In the genomic region with DNA sequence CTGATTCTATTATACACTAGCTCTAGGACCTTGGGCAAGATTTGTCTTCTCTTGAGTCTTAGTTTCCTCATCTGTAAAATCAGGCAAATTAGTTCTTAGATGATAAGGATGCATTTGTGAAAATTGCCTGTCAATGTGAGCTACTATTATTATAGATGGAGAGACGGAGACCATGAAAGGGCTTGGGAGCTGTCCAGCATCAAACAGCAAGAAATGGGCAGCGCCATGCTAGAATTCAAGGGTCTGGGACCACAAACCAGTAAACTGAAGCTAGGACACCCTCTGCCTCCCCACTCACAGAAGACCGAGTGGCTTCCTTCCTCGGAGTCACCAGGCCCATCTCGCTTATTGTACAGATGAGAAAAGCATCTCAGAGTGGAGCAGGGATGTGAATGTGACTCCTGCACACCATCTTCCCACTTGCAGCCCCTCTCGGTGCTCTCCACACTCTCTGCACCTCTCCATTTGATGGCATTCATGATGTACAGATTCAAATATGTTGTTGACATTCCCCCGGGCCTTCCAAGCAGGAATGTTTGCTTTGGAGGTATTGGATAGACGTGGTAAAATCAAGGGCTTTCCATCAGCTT, we compare ENCODE assay signal across 24 cellular contexts. TPM values are rescaled to one million over a fixed set of nuclear protein-coding genes. Genes with fewer than 3 reads are reported as not detected.
DNase-seq lines count a peak whose midpoint lies in the region; ATAC-seq and TF ChIP-seq lines count a peak whose summit lies in the region.
"Had no signal": no experiment of that assay in that cellular context is flagged by ENCODE, and none has a peak within 500 bp of the region (broad histone marks: within the 10 kb centered on the region; RNA-seq: fewer than 3 reads in every experiment).

No MANE protein-coding gene starts in this region.

- H3F3A ChIP-seq in GM23248 (ENCODE audit: insufficient read depth) = no peaks in the 10 kb centered on the region
- H3F3A ChIP-seq in PC-3 (ENCODE audit: low read length, unreplicated experiment) = no peaks in the 10 kb centered on the region

- POLR2A ChIA-PET in PC-3 (lab: Charles Lee; ENCODE audit: unreplicated experiment) = no interaction called here

- H3K36me3 ChIP-seq in GM23248 (ENCODE audit: low read depth) (no peaks in the 10 kb centered on the region), PC-3 (ENCODE audit: low read depth, low read length) (no peaks in the 10 kb centered on the region)

- no peak overlapping the region for H3K4me2 ChIP-seq in GM23248 (ENCODE audit: unreplicated experiment)
- H3K4me2 ChIP-seq in PC-3 (ENCODE audit: low read length) = no peak overlapping the region
- H3K4me2 ChIP-seq: KMS-11 had no signal

- CTCF ChIA-PET in PC-3 (lab: Charles Lee) = no interaction called here

- H4K20me1 ChIP-seq in GM23248 (ENCODE audit: insufficient read depth) (no peaks in the 10 kb centered on the region), PC-3 (ENCODE audit: low read length) (no peaks in the 10 kb centered on the region)

- ATAC-seq in GM21723 (IDR thresholded peaks at IDR 0.05; ENCODE audit: unreplicated experiment) (no peak), PC-3 (no peak)

- DNase-seq in GM23248 = peak; percentile 8
- DNase-seq in iPS-NIHi7 (ENCODE audit: extremely low spot score) = peak; percentile 24
- no peak for DNase-seq in A172 (ENCODE audit: low spot score)
- DNase-seq in NCI-H446 (lab: John Stamatoyannopoulos, UW) = no peak
- no peak for DNase-seq in PC-3
- DNase-seq: Caco-2; CD4-positive, alpha-beta T cell; DMS 273 treated with DMSO at 0.1 percent for 48 hours; DMS79 treated with DMSO at 0.1 percent for 48 hours; NCI-H1092 treated with DMSO at 0.1 percent for 48 hours; NCI-H146; NCI-H2029; NCI-H2227 treated with DMSO at 0.1 percent for 48 hours; NCI-H510A treated with DMSO at 0.1 percent for 48 hours; NCI-H774; OCI-M1; RPMI8226; SHP77 had no signal

- H3K9me3 ChIP-seq in GM23248 (ENCODE audit: low read depth) = no peaks in the 10 kb centered on the region
- no peaks in the 10 kb centered on the region for H3K9me3 ChIP-seq in PC-3 (ENCODE audit: low read length)
- H3K9me3 ChIP-seq: Caco-2 had no signal

- H3K9me2 ChIP-seq in GM23248 (ENCODE audit: insufficient read depth) = no peaks in the 10 kb centered on the region
- no peaks in the 10 kb centered on the region for H3K9me2 ChIP-seq in PC-3 (replicated peaks; ENCODE audit: low read length)

- no peak for TF ChIP-seq CTCF in 22Rv1 (IDR thresholded peaks at IDR 0.05)
- no peak for TF ChIP-seq CTCF in VCaP (conservative IDR thresholded peaks at IDR 0.05)
- no peak for TF ChIP-seq CTCF in PC-3 (conservative IDR thresholded peaks at IDR 0.05; ENCODE audit: low read depth, low read length)

- peak overlapping the region; percentile 95 for H3K27ac ChIP-seq in 22Rv1
- no peak overlapping the region for H3K27ac ChIP-seq in GM23248
- H3K27ac ChIP-seq in VCaP = peak overlapping the region; percentile 95
- H3K27ac ChIP-seq in PC-3 (ENCODE audit: low read length) = no peak overlapping the region
- H3K27ac ChIP-seq: KMS-11 had no signal

- no peaks in the 10 kb centered on the region for H3K79me2 ChIP-seq in GM23248 (ENCODE audit: insufficient read depth)
- no peaks in the 10 kb centered on the region for H3K79me2 ChIP-seq in PC-3 (ENCODE audit: low read length)

- intact Hi-C loops in PC-3 (cut with micrococcal nuclease) = no loop called here

- 14 to 16% methylated on average over 8 of the region's 8 CpGs for WGBS in GM23248 (ENCODE audit: low coverage in 1 of 2, low lambda C conversion rate in 2 of 2, missing lambda C conversion rate in 2 of 2), 2 experiments

- H3K9ac ChIP-seq in GM23248 (no peak overlapping the region), PC-3 (ENCODE audit: low read length) (no peak overlapping the region)
- H3K9ac ChIP-seq: KMS-11 had no signal

- no TSS peak for BruUV-seq in PC-3 (replicated peaks; lab: Mats Ljungman, UMichigan)

- H3K4me1 ChIP-seq in GM23248 (ENCODE audit: insufficient read depth) (no peaks in the 10 kb centered on the region), PC-3 (ENCODE audit: insufficient read depth, low read length) (no peaks in the 10 kb centered on the region)

- H3K27me3 ChIP-seq in GM23248 (replicated peaks; ENCODE audit: insufficient read depth) (peaks cover 15% of the 10 kb centered on the region), PC-3 (ENCODE audit: low read length) (peaks cover 52% of the 10 kb centered on the region)

- H3K4me3 ChIP-seq in GM23248 (no peak overlapping the region), PC-3 (ENCODE audit: low read length) (no peak overlapping the region)

- in situ Hi-C loops in GM23248 (cut with MboI) = no loop called here

- H2AFZ ChIP-seq in GM23248 (no peak overlapping the region), PC-3 (ENCODE audit: low read length) (no peak overlapping the region)

RNA-seq across cellular contexts. Expression of gene BPIFA3, which starts 24.1 kb away (rescaled TPM):
- not detected in 2 replicates for total RNA-seq in GM23248 (2014; rRNA removed; shearing (Covaris generic))
- not detected in 2 replicates for polyA plus RNA-seq in GM23248 (2016; fragmentation: Nextera tagmentation; extraction: Ambion mirVana)
- total RNA-seq in A172 (2014; rRNA removed; shearing (Covaris generic)) = not detected in 2 replicates
- not detected in 2 replicates for total RNA-seq in PC-3 (2014; rRNA removed)
- total RNA-seq: Caco-2; CD4-positive, alpha-beta T cell; H4 had no signal
- polyA plus RNA-seq: BJ had no signal

RNA-seq across cellular contexts. Expression of gene BPIFA2, which starts 25.0 kb away (rescaled TPM):
- total RNA-seq in GM23248 (2014; rRNA removed; shearing (Covaris generic)) = not detected in 2 replicates
- polyA plus RNA-seq in GM23248 (2016; fragmentation: Nextera tagmentation; extraction: Ambion mirVana) = not detected in 2 replicates
- total RNA-seq in A172 (2014; rRNA removed; shearing (Covaris generic)) = not detected in 2 replicates
- not detected in 2 replicates for total RNA-seq in PC-3 (2014; rRNA removed)
- total RNA-seq: Caco-2; CD4-positive, alpha-beta T cell; H4 had no signal
- polyA plus RNA-seq: BJ had no signal

RNA-seq across cellular contexts. Expression of gene BPIFA1, which starts 42.8 kb away (rescaled TPM):
- not detected in 2 replicates for total RNA-seq in GM23248 (2014; rRNA removed; shearing (Covaris generic))
- polyA plus RNA-seq in GM23248 (2016; fragmentation: Nextera tagmentation; extraction: Ambion mirVana) = not detected in 2 replicates
- not detected in 2 replicates for total RNA-seq in A172 (2014; rRNA removed; shearing (Covaris generic))
- not detected in 2 replicates for total RNA-seq in PC-3 (2014; rRNA removed)
- total RNA-seq: Caco-2; CD4-positive, alpha-beta T cell; H4 had no signal
- polyA plus RNA-seq: BJ had no signal

Comparison
In these comparisons a context has a peak if more than half of its experiments do, and no peak if none do; other contexts are left out.
1. H3K27ac ChIP-seq: peak in 22Rv1 (single experiment) and VCaP (single experiment); none in GM23248 (single experiment) and PC-3 (single experiment).
2. DNase-seq: peak in GM23248 (single experiment) and iPS-NIHi7 (single experiment); none in A172 (single experiment), NCI-H446 (0 of 2) and PC-3 (single experiment).